In the genomic region with DNA sequence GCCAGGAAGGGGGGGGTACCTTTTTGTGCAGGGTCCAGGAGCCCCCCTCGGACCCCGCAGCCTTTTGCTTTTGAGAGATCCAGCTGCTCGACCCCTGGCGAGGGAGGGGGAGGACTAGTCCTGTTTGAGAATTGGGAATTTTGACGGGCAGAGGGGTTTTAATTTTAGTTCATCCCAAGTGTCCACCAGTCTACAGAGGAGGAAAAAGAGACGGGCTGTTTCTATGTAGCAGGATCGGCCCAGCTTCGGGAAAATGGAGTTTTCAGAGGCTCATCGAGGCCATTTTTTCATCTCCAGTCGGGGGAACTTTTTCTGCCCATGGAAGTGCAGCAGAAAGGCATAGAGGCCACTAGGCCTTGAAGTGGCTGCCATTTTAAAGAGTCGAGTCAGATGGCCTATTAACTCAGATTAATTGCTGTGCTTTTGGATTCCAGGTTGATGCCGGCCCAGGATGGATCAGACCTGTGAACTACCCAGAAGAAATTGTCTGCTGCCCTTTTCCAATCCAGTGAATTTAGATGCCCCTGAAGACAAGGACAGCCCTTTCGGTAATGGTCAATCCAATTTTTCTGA, we compare ENCODE assay signal across 8 cellular contexts. TPM values are rescaled to one million over a fixed set of nuclear protein-coding genes. Genes with fewer than 3 reads are reported as not detected.
DNase-seq lines count a peak whose midpoint lies in the region; ATAC-seq and TF ChIP-seq lines count a peak whose summit lies in the region.

No MANE protein-coding gene starts in this region.

- H3K36me3 ChIP-seq in Caco-2 (ENCODE audit: control insufficient read depth, insufficient read depth, low read length) = peaks cover 2% of the 10 kb centered on the region; the same call in 1 of the 2 replicates

- TF ChIP-seq CTCF in Caco-2 (IDR thresholded peaks at IDR 0.05; ENCODE audit: insufficient read depth in 1 of 2, low read depth in 1 of 2, low read length in 1 of 2, severe bottlenecking in 1 of 2, unreplicated experiment in 1 of 2) (no peak), NB4 (IDR thresholded peaks at IDR 0.05; ENCODE audit: low read depth, low read length) (no peak), choroid plexus epithelial cell (conservative IDR thresholded peaks at IDR 0.05; ENCODE audit: low read depth, low read length) (no peak)

- no peaks in the 10 kb centered on the region for H3K9me3 ChIP-seq in Caco-2

- peaks cover 35% of the 10 kb centered on the region for H3K36me3 Mint-ChIP-seq in Caco-2 (ENCODE audit: insufficient read depth, unreplicated experiment)
- H3K36me3 Mint-ChIP-seq in natural killer cell treated with Interleukin-12 subunit alpha and Interleukin-12 subunit beta and Interleukin-15 and Interleukin-18, amount 100 ng/mL, for 72 hours = peaks cover 13% of the 10 kb centered on the region

- no peak for ATAC-seq in natural killer cell treated with Interleukin-12 subunit alpha and Interleukin-12 subunit beta and Interleukin-15 and Interleukin-18, amount 100 ng/mL, for 72 hours
- ATAC-seq in HG03439 (IDR thresholded peaks at IDR 0.05; ENCODE audit: unreplicated experiment) (no peak), GM21717 (IDR thresholded peaks at IDR 0.05; ENCODE audit: unreplicated experiment) (no peak), GM18498 (IDR thresholded peaks at IDR 0.05; ENCODE audit: unreplicated experiment) (no peak)

- H3K9me3 Mint-ChIP-seq in Caco-2 (ENCODE audit: unreplicated experiment) = no peaks in the 10 kb centered on the region
- H3K9me3 Mint-ChIP-seq in natural killer cell treated with Interleukin-12 subunit alpha and Interleukin-12 subunit beta and Interleukin-15 and Interleukin-18, amount 100 ng/mL, for 72 hours = no peaks in the 10 kb centered on the region

- peaks cover 13% of the 10 kb centered on the region for H3K4me1 Mint-ChIP-seq in Caco-2 (ENCODE audit: low read depth, unreplicated experiment)
- H3K4me1 Mint-ChIP-seq in natural killer cell treated with Interleukin-12 subunit alpha and Interleukin-12 subunit beta and Interleukin-15 and Interleukin-18, amount 100 ng/mL, for 72 hours (ENCODE audit: low read depth in 2 of 2) = peaks cover 24 to 32% of the 10 kb centered on the region in 2 donors

- peaks cover 13% of the 10 kb centered on the region for H3K4me1 ChIP-seq in Caco-2

- intact Hi-C loops in Caco-2 (cut with micrococcal nuclease; ENCODE audit: unreplicated experiment) = no loop called here

- no peaks in the 10 kb centered on the region for H3K27me3 ChIP-seq in Caco-2 (replicated peaks; ENCODE audit: control insufficient read depth, insufficient read depth, low read length)

- POLR2A ChIA-PET in Caco-2 (lab: Charles Lee) = interaction anchor here (0.9 kb wide), 1 partner anchor 363 kb away, joined by 7 read pairs; no protein-coding TSS in a partner anchor

- peak overlapping the region; percentile 92 for H3K4me3 ChIP-seq in Caco-2 (ENCODE audit: low read depth, low read length)
- H3K4me3 ChIP-seq in NB4 (ENCODE audit: low read depth, low read length) = peak overlapping the region; percentile 79
- peak overlapping the region; percentile 73 for H3K4me3 ChIP-seq in choroid plexus epithelial cell (ENCODE audit: low read depth, low read length)

- CTCF ChIA-PET in Caco-2 (lab: Charles Lee) = interaction anchor here (1.3 kb wide), 1 partner anchor 48 kb away, joined by 3 read pairs; the partner anchor contains the start of gene FGFR4

- DNase-seq in Caco-2 (no peak), NB4 (ENCODE audit: low read depth) (peak; percentile 20), choroid plexus epithelial cell (ENCODE audit: low read depth) (no peak), dermis blood vessel endothelial cell (no peak)
- no peak for DNase-seq in natural killer cell treated with Interleukin-12 subunit alpha and Interleukin-12 subunit beta and Interleukin-15 and Interleukin-18, amount 100 ng/mL, for 72 hours (ENCODE audit: low spot score)

- H3K27me3 Mint-ChIP-seq in Caco-2 (ENCODE audit: insufficient read depth, unreplicated experiment) = no peaks in the 10 kb centered on the region
- no peaks in the 10 kb centered on the region for H3K27me3 Mint-ChIP-seq in natural killer cell treated with Interleukin-12 subunit alpha and Interleukin-12 subunit beta and Interleukin-15 and Interleukin-18, amount 100 ng/mL, for 72 hours

- TSS peak; percentile 27 for BruUV-seq in Caco-2 (replicated peaks; lab: Mats Ljungman, UMichigan)

- H3K27ac Mint-ChIP-seq in Caco-2 (ENCODE audit: unreplicated experiment) = peak overlapping the region; percentile 91
- H3K27ac Mint-ChIP-seq in natural killer cell treated with Interleukin-12 subunit alpha and Interleukin-12 subunit beta and Interleukin-15 and Interleukin-18, amount 100 ng/mL, for 72 hours = peak overlapping the region; percentile 50 to 65

- TF ChIP-seq POLR2A in NB4 (IDR thresholded peaks at IDR 0.05; ENCODE audit: extremely low read depth, insufficient read length) = no peak

- peak overlapping the region; percentile 86 for H3K4me3 Mint-ChIP-seq in Caco-2 (ENCODE audit: unreplicated experiment)
- H3K4me3 Mint-ChIP-seq in natural killer cell treated with Interleukin-12 subunit alpha and Interleukin-12 subunit beta and Interleukin-15 and Interleukin-18, amount 100 ng/mL, for 72 hours = peak overlapping the region; percentile 75

RNA-seq across cellular contexts. Expression of gene NSD1, which starts 1.2 kb away (rescaled TPM):
- total RNA-seq in Caco-2 (2022) (60.6 and 67.4 TPM in 2 replicates), dermis blood vessel endothelial cell (48.7 and 64.7 TPM in 2 replicates)
- total RNA-seq in natural killer cell treated with Interleukin-12 subunit alpha and Interleukin-12 subunit beta and Interleukin-15 and Interleukin-18, amount 100 ng/mL, for 72 hours = 100 to 1,000 TPM in 1 of 2 donors, 10 to 100 TPM in 1; 96.8 to 166 TPM

RNA-seq across cellular contexts. Expression of gene FGFR4, which starts 48.0 kb away (rescaled TPM):
- 186 and 190 TPM in 2 replicates for total RNA-seq in Caco-2 (2022)
- 1 to 10 TPM; 1.9 to 2.0 TPM for total RNA-seq in natural killer cell treated with Interleukin-12 subunit alpha and Interleukin-12 subunit beta and Interleukin-15 and Interleukin-18, amount 100 ng/mL, for 72 hours
- 2.6 and 8.1 TPM in 2 replicates for total RNA-seq in dermis blood vessel endothelial cell

Comparison
In these comparisons a context has a peak if more than half of its experiments do, and no peak if none do; other contexts are left out.
1. RNA of gene FGFR4, which starts 48.0 kb away (total RNA-seq): 186 to 190 TPM in Caco-2; 2.6 to 8.1 TPM in dermis blood vessel endothelial cell and 1.9 to 2.0 TPM in natural killer cell treated with Interleukin-12 subunit alpha and Interleukin-12 subunit beta and Interleukin-15 and Interleukin-18, amount 100 ng/mL, for 72 hours; every median in the first group is over 10 times any median in the second.
2. Peak in every context shown above with its lines, with median percentiles within 50 percentile points of each other: H3K4me3 ChIP-seq.